13 cellular contexts compared by ENCODE assay signal in genomic region chr11:3747704-3748103, GRCh38. TPM values are rescaled to one million over a fixed set of nuclear protein-coding genes. Genes with fewer than 3 reads are reported as not detected.
DNase-seq lines count a peak whose midpoint lies in the region; ATAC-seq and TF ChIP-seq lines count a peak whose summit lies in the region.
"Had no signal": no experiment of that assay in that cellular context is flagged by ENCODE, and none has a peak within 500 bp of the region (broad histone marks: within the 10 kb centered on the region; RNA-seq: fewer than 3 reads in every experiment).

No MANE protein-coding gene starts in this region.

- peak overlapping the region; percentile 56 for H3K27ac Mint-ChIP-seq in activated T-cell treated with anti-CD3 and anti-CD28 coated beads, Interleukin-2, amount 50 U/mL, for 24 hours
- H3K27ac Mint-ChIP-seq in T-helper 17 cell = peak overlapping the region; percentile 65

- H3K9me3 ChIP-seq in T-helper 17 cell (ENCODE audit: control insufficient read depth, low read length, poor library complexity, severe bottlenecking) = no peaks in the 10 kb centered on the region
- H3K9me3 ChIP-seq: esophagus squamous epithelium had no signal

- ATAC-seq in T-helper 17 cell (no peak), sciatic nerve (no peak), GM18907 (IDR thresholded peaks at IDR 0.05; ENCODE audit: unreplicated experiment) (no peak)
- ATAC-seq: Right ventricle myocardium inferior had no signal

- no peaks in the 10 kb centered on the region for H3K9me3 Mint-ChIP-seq in activated T-cell treated with anti-CD3 and anti-CD28 coated beads, Interleukin-2, amount 50 U/mL, for 24 hours

- intact Hi-C loops in sciatic nerve (cut with DNase I) = no loop called here

- H3K27me3 Mint-ChIP-seq in activated T-cell treated with anti-CD3 and anti-CD28 coated beads, Interleukin-2, amount 50 U/mL, for 24 hours = no peaks in the 10 kb centered on the region
- no peaks in the 10 kb centered on the region for H3K27me3 Mint-ChIP-seq in T-helper 17 cell

- TF ChIP-seq CTCF in fibroblast of the aortic adventitia (IDR thresholded peaks at IDR 0.05; ENCODE audit: insufficient read depth, low read length) = no peak

- H3K4me3 ChIP-seq in fibroblast of the aortic adventitia (ENCODE audit: low read depth, low read length) = no peak overlapping the region
- H3K4me3 ChIP-seq: esophagus squamous epithelium had no signal

- peaks cover 78% of the 10 kb centered on the region for H3K36me3 Mint-ChIP-seq in activated T-cell treated with anti-CD3 and anti-CD28 coated beads, Interleukin-2, amount 50 U/mL, for 24 hours (ENCODE audit: low read depth)
- no peaks in the 10 kb centered on the region for H3K36me3 Mint-ChIP-seq in T-helper 17 cell (ENCODE audit: low read depth)

- DNase-seq in activated T-cell treated with anti-CD3 and anti-CD28 coated beads, Interleukin-2, amount 50 U/mL, for 24 hours = no peak
- DNase-seq in activated T-cell treated with anti-CD3 and anti-CD28 coated beads for 4 hours = no peak
- DNase-seq in T-helper 17 cell = no peak
- DNase-seq in fibroblast of the aortic adventitia (ENCODE audit: low read depth) = peak; percentile 77
- DNase-seq in stromal cell of bone marrow (ENCODE audit: low read depth) = peak; percentile 41
- no peak for DNase-seq in sciatic nerve (ENCODE audit: low spot score)
- no peak for DNase-seq in effector CD8-positive, alpha-beta T cell (lab: John Stamatoyannopoulos, UW)
- DNase-seq: activated CD4-positive, alpha-beta T cell treated with anti-CD3 and anti-CD28 coated beads for 4 hours; AML-193; esophagus squamous epithelium; small intestine had no signal

- no peak overlapping the region for H3K4me3 Mint-ChIP-seq in activated T-cell treated with anti-CD3 and anti-CD28 coated beads, Interleukin-2, amount 50 U/mL, for 24 hours
- H3K4me3 Mint-ChIP-seq in T-helper 17 cell = no peak overlapping the region

- peaks cover 9% of the 10 kb centered on the region for H3K4me1 Mint-ChIP-seq in activated T-cell treated with anti-CD3 and anti-CD28 coated beads, Interleukin-2, amount 50 U/mL, for 24 hours (ENCODE audit: low read depth)
- peaks cover 2% of the 10 kb centered on the region for H3K4me1 Mint-ChIP-seq in T-helper 17 cell

RNA-seq across cellular contexts. Expression of gene NUP98, which starts 49.6 kb away (rescaled TPM):
- 100 to 1,000 TPM; 120 to 128 TPM for total RNA-seq in T-helper 17 cell
- total RNA-seq in fibroblast of the aortic adventitia (ENCODE audit: low replicate concordance) = 66.8 and 123 TPM in 2 replicates
- total RNA-seq in sciatic nerve = 93.1 TPM

Comparison
In these comparisons a context has a peak if more than half of its experiments do, and no peak if none do; other contexts are left out.
1. DNase-seq: peak in fibroblast of the aortic adventitia (single experiment) and stromal cell of bone marrow (single experiment); none in activated T-cell treated with anti-CD3 and anti-CD28 coated beads, Interleukin-2, amount 50 U/mL, for 24 hours (single experiment), activated T-cell treated with anti-CD3 and anti-CD28 coated beads for 4 hours (single experiment), T-helper 17 cell (0 of 3), sciatic nerve (single experiment) and effector CD8-positive, alpha-beta T cell (single experiment).